In the genomic region with DNA sequence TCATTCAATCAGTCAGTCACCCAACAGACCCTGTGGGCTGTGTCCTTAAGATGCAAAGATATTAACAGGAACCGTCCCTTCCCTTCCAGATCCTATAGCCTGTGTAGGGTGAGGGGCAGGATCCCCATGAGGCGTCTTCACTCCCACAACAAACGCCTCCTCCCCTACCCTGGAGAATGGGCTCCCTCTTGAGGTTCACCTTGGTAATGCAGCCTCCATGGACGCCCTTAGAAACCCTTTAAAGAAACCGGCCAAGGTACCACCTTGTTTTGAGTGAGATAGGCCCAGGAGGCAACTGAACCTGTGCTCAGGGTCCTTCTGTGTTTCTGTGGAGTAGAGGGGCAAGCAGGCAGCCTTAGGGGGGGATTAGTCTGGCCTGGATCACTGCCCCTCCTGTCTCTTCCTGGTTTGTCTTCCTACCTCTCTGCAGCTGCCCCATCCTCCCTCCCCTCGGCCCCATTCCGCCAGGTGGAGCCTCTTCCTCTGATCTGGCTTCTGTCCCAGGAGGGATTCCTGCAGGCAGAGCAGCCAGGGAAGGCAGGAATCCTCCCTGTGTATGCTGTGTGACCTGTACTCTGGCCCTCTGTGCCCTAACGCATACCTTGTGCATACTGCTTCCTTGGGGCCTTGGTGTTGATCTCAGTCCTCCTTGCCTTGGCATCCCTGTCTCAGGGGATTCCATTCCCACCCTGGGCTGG, we compare ENCODE assay signal across 1 cellular context.
TF ChIP-seq lines count a peak whose summit lies in the region.

No MANE protein-coding gene starts in this region.

TF ChIP-seq in HEK293, 187 proteins besides CTCF, POLR2A, EP300 and RAD21 (continued from another document):
- TF ChIP-seq, protein P1, sequence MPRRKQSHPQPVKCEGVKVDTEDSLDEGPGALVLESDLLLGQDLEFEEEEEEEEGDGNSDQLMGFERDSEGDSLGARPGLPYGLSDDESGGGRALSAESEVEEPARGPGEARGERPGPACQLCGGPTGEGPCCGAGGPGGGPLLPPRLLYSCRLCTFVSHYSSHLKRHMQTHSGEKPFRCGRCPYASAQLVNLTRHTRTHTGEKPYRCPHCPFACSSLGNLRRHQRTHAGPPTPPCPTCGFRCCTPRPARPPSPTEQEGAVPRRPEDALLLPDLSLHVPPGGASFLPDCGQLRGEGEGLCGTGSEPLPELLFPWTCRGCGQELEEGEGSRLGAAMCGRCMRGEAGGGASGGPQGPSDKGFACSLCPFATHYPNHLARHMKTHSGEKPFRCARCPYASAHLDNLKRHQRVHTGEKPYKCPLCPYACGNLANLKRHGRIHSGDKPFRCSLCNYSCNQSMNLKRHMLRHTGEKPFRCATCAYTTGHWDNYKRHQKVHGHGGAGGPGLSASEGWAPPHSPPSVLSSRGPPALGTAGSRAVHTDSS (tag by site-specific recombination; IDR thresholded peaks at IDR 0.05), result no peak
- TF ChIP-seq ZSCAN16 (tag by site-specific recombination; IDR thresholded peaks at IDR 0.05) (no peak), ZNF211 (tag by site-specific recombination; IDR thresholded peaks at IDR 0.05; ENCODE audit: low read depth) (no peak), ZNF19 (tag by site-specific recombination; IDR thresholded peaks at IDR 0.05; ENCODE audit: low read depth) (no peak), ZNF776 (tag by site-specific recombination; IDR thresholded peaks at IDR 0.05; ENCODE audit: borderline replicate concordance) (no peak), HOXD13 (CRISPR knock-in tag; IDR thresholded peaks at IDR 0.05; ENCODE audit: borderline replicate concordance) (no peak), MYNN (tag by site-specific recombination; IDR thresholded peaks at IDR 0.05; ENCODE audit: borderline replicate concordance) (no peak), KLF8 (tag by site-specific recombination; IDR thresholded peaks at IDR 0.05) (peak; percentile 52; the same call in 1 of the 2 replicates), WT1 (tag by site-specific recombination; IDR thresholded peaks at IDR 0.05) (peak; percentile 26; the same call in 1 of the 2 replicates), PRDM1 (tag by site-specific recombination; IDR thresholded peaks at IDR 0.05) (no peak), ZNF600 (tag by site-specific recombination; IDR thresholded peaks at IDR 0.05) (0 out of 2 replicates have a peak, but pooled peaks have one; percentile 50), REPIN1 (tag by site-specific recombination; IDR thresholded peaks at IDR 0.05; ENCODE audit: low read depth) (no peak), KLF9 (tag by site-specific recombination; IDR thresholded peaks at IDR 0.05; ENCODE audit: low read depth) (no peak), ZNF121 (tag by site-specific recombination; IDR thresholded peaks at IDR 0.05) (no peak), TCF7L2 (IDR thresholded peaks at IDR 0.05; ENCODE audit: borderline replicate concordance, low read depth, low read length) (no peak), ZBTB7A (tag by site-specific recombination; IDR thresholded peaks at IDR 0.05; ENCODE audit: low read depth) (no peak), ZNF2 (tag by site-specific recombination; IDR thresholded peaks at IDR 0.05) (no peak), ZNF133 (tag by site-specific recombination; IDR thresholded peaks at IDR 0.05) (no peak), ZIC2 (tag by site-specific recombination; IDR thresholded peaks at IDR 0.05) (no peak), GFI1B (tag by site-specific recombination; IDR thresholded peaks at IDR 0.05) (no peak), ZNF404 (tag by site-specific recombination; IDR thresholded peaks at IDR 0.05) (no peak), ZNF174 (tag by site-specific recombination; IDR thresholded peaks at IDR 0.05) (no peak), ZNF677 (tag by site-specific recombination; IDR thresholded peaks at IDR 0.05) (no peak), ZNF423 (tag by site-specific recombination; IDR thresholded peaks at IDR 0.05) (no peak)
- TF ChIP-seq, protein P2, sequence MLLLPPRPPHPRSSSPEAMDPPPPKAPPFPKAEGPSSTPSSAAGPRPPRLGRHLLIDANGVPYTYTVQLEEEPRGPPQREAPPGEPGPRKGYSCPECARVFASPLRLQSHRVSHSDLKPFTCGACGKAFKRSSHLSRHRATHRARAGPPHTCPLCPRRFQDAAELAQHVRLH (tag by site-specific recombination; IDR thresholded peaks at IDR 0.05), result no peak
- TF ChIP-seq, protein P3, sequence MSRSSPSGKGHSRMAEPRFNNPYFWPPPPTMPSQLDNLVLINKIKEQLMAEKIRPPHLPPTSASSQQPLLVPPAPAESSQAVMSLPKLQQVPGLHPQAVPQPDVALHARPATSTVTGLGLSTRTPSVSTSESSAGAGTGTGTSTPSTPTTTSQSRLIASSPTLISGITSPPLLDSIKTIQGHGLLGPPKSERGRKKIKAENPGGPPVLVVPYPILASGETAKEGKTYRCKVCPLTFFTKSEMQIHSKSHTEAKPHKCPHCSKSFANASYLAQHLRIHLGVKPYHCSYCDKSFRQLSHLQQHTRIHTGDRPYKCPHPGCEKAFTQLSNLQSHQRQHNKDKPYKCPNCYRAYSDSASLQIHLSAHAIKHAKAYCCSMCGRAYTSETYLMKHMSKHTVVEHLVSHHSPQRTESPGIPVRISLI (tag by site-specific recombination; IDR thresholded peaks at IDR 0.05), result no peak
- TF ChIP-seq, protein P4, sequence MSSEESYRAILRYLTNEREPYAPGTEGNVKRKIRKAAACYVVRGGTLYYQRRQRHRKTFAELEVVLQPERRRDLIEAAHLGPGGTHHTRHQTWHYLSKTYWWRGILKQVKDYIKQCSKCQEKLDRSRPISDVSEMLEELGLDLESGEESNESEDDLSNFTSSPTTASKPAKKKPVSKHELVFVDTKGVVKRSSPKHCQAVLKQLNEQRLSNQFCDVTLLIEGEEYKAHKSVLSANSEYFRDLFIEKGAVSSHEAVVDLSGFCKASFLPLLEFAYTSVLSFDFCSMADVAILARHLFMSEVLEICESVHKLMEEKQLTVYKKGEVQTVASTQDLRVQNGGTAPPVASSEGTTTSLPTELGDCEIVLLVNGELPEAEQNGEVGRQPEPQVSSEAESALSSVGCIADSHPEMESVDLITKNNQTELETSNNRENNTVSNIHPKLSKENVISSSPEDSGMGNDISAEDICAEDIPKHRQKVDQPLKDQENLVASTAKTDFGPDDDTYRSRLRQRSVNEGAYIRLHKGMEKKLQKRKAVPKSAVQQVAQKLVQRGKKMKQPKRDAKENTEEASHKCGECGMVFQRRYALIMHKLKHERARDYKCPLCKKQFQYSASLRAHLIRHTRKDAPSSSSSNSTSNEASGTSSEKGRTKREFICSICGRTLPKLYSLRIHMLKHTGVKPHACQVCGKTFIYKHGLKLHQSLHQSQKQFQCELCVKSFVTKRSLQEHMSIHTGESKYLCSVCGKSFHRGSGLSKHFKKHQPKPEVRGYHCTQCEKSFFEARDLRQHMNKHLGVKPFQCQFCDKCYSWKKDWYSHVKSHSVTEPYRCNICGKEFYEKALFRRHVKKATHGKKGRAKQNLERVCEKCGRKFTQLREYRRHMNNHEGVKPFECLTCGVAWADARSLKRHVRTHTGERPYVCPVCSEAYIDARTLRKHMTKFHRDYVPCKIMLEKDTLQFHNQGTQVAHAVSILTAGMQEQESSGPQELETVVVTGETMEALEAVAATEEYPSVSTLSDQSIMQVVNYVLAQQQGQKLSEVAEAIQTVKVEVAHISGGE (tag by site-specific recombination; conservative IDR thresholded peaks at IDR 0.05; ENCODE audit: low read depth), result no peak
- TF ChIP-seq, protein P5, sequence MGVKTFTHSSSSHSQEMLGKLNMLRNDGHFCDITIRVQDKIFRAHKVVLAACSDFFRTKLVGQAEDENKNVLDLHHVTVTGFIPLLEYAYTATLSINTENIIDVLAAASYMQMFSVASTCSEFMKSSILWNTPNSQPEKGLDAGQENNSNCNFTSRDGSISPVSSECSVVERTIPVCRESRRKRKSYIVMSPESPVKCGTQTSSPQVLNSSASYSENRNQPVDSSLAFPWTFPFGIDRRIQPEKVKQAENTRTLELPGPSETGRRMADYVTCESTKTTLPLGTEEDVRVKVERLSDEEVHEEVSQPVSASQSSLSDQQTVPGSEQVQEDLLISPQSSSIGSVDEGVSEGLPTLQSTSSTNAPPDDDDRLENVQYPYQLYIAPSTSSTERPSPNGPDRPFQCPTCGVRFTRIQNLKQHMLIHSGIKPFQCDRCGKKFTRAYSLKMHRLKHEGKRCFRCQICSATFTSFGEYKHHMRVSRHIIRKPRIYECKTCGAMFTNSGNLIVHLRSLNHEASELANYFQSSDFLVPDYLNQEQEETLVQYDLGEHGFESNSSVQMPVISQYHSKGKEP (tag by site-specific recombination; IDR thresholded peaks at IDR 0.05), result no peak
- TF ChIP-seq, protein P6, sequence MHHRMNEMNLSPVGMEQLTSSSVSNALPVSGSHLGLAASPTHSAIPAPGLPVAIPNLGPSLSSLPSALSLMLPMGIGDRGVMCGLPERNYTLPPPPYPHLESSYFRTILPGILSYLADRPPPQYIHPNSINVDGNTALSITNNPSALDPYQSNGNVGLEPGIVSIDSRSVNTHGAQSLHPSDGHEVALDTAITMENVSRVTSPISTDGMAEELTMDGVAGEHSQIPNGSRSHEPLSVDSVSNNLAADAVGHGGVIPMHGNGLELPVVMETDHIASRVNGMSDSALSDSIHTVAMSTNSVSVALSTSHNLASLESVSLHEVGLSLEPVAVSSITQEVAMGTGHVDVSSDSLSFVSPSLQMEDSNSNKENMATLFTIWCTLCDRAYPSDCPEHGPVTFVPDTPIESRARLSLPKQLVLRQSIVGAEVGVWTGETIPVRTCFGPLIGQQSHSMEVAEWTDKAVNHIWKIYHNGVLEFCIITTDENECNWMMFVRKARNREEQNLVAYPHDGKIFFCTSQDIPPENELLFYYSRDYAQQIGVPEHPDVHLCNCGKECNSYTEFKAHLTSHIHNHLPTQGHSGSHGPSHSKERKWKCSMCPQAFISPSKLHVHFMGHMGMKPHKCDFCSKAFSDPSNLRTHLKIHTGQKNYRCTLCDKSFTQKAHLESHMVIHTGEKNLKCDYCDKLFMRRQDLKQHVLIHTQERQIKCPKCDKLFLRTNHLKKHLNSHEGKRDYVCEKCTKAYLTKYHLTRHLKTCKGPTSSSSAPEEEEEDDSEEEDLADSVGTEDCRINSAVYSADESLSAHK (tag by site-specific recombination; IDR thresholded peaks at IDR 0.05), result peak; percentile 57; the same call in 1 of the 2 replicates
- TF ChIP-seq, protein P7, sequence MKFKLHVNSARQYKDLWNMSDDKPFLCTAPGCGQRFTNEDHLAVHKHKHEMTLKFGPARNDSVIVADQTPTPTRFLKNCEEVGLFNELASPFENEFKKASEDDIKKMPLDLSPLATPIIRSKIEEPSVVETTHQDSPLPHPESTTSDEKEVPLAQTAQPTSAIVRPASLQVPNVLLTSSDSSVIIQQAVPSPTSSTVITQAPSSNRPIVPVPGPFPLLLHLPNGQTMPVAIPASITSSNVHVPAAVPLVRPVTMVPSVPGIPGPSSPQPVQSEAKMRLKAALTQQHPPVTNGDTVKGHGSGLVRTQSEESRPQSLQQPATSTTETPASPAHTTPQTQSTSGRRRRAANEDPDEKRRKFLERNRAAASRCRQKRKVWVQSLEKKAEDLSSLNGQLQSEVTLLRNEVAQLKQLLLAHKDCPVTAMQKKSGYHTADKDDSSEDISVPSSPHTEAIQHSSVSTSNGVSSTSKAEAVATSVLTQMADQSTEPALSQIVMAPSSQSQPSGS (tag by site-specific recombination; IDR thresholded peaks at IDR 0.05; ENCODE audit: low read depth), result no peak
- TF ChIP-seq, protein P8, sequence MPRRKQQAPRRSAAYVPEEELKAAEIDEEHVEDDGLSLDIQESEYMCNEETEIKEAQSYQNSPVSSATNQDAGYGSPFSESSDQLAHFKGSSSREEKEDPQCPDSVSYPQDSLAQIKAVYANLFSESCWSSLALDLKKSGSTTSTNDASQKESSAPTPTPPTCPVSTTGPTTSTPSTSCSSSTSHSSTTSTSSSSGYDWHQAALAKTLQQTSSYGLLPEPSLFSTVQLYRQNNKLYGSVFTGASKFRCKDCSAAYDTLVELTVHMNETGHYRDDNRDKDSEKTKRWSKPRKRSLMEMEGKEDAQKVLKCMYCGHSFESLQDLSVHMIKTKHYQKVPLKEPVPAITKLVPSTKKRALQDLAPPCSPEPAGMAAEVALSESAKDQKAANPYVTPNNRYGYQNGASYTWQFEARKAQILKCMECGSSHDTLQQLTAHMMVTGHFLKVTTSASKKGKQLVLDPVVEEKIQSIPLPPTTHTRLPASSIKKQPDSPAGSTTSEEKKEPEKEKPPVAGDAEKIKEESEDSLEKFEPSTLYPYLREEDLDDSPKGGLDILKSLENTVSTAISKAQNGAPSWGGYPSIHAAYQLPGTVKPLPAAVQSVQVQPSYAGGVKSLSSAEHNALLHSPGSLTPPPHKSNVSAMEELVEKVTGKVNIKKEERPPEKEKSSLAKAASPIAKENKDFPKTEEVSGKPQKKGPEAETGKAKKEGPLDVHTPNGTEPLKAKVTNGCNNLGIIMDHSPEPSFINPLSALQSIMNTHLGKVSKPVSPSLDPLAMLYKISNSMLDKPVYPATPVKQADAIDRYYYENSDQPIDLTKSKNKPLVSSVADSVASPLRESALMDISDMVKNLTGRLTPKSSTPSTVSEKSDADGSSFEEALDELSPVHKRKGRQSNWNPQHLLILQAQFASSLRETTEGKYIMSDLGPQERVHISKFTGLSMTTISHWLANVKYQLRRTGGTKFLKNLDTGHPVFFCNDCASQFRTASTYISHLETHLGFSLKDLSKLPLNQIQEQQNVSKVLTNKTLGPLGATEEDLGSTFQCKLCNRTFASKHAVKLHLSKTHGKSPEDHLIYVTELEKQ (tag by site-specific recombination; IDR thresholded peaks at IDR 0.05; ENCODE audit: borderline replicate concordance), result no peak
